Comparison of ENCODE assay signal across 8 cellular contexts in genomic region chr9:2016411-2017208, GRCh38. TPM values are rescaled to one million over a fixed set of nuclear protein-coding genes. Genes with fewer than 3 reads are reported as not detected.
A peak's percentile ranks its signal among the peaks of the same experiment; 100 is the strongest.
DNase-seq lines count a peak whose midpoint lies in the region; ATAC-seq and TF ChIP-seq lines count a peak whose summit lies in the region.

No MANE protein-coding gene starts in this region.

- no peaks in the 10 kb centered on the region for H3K27me3 ChIP-seq in SJCRH30
- H3K27me3 ChIP-seq in suprapubic skin, result no peaks in the 10 kb centered on the region

- peak; percentile 20 to 31 for TF ChIP-seq POLR2A in suprapubic skin (IDR thresholded peaks at IDR 0.05)

- CTCF ChIA-PET in activated naive CD4-positive, alpha-beta T cell treated with anti-CD3 and anti-CD28 coated beads, Interleukin-2, amount 10 ng/mL, durations not matched to agents 7 days and 5 days (lab: Charles Lee), result no interaction called here

- under 1% methylated on average over 62 of the region's 81 CpGs for WGBS in suprapubic skin

- peak overlapping the region; percentile 88 for H3K27ac ChIP-seq in SJCRH30
- H3K27ac ChIP-seq in suprapubic skin, result peak overlapping the region; percentile 99

- no peaks in the 10 kb centered on the region for H3K9me3 Mint-ChIP-seq in activated naive CD4-positive, alpha-beta T cell treated with anti-CD3 and anti-CD28 coated beads, Interleukin-2, amount 10 ng/mL, durations not matched to agents 7 days and 5 days

- DNase-seq in DMS 273 treated with DMSO at 0.1 percent for 48 hours (lab: John Stamatoyannopoulos, UW) (peak; percentile 24), HT1080 (ENCODE audit: low read depth) (peak; percentile 61), SJCRH30 (peak; percentile 52 to 65), glomerular visceral epithelial cell (ENCODE audit: extremely low spot score) (peak; percentile 81), occipital lobe (lab: John Stamatoyannopoulos, UW) (peak; percentile 80), suprapubic skin (ENCODE audit: low spot score in 2 of 2) (peak; percentile 92 to 94)
- peak; percentile 76 for DNase-seq in activated naive CD4-positive, alpha-beta T cell treated with anti-CD3 and anti-CD28 coated beads, Interleukin-2, amount 10 ng/mL, durations not matched to agents 7 days and 5 days

- no peak for TF ChIP-seq CTCF in suprapubic skin (IDR thresholded peaks at IDR 0.05)

- H3K4me3 ChIP-seq in SJCRH30, result peak overlapping the region; percentile 73
- H3K4me3 ChIP-seq in suprapubic skin, result peak overlapping the region; percentile 88

- H3K9me3 ChIP-seq in SJCRH30 (replicated peaks), result no peaks in the 10 kb centered on the region
- H3K9me3 ChIP-seq in suprapubic skin, result no peaks in the 10 kb centered on the region

- H3K4me1 Mint-ChIP-seq in activated naive CD4-positive, alpha-beta T cell treated with anti-CD3 and anti-CD28 coated beads, Interleukin-2, amount 10 ng/mL, durations not matched to agents 7 days and 5 days, result peaks cover 56% of the 10 kb centered on the region

- H3K36me3 ChIP-seq in SJCRH30 (no peaks in the 10 kb centered on the region), suprapubic skin (no peaks in the 10 kb centered on the region)

- ATAC-seq in HG03520 (IDR thresholded peaks at IDR 0.05; ENCODE audit: unreplicated experiment), result no peak

- no peak for TF ChIP-seq EP300 in suprapubic skin (IDR thresholded peaks at IDR 0.05)

- H3K27ac Mint-ChIP-seq in activated naive CD4-positive, alpha-beta T cell treated with anti-CD3 and anti-CD28 coated beads, Interleukin-2, amount 10 ng/mL, durations not matched to agents 7 days and 5 days, result peak overlapping the region; percentile 100

- 0 out of 2 replicates have a peak, but pooled peaks cover 2% of the 10 kb centered on the region for H3K4me1 ChIP-seq in SJCRH30
- peaks cover 46% of the 10 kb centered on the region for H3K4me1 ChIP-seq in suprapubic skin

- H3K27me3 Mint-ChIP-seq in activated naive CD4-positive, alpha-beta T cell treated with anti-CD3 and anti-CD28 coated beads, Interleukin-2, amount 10 ng/mL, durations not matched to agents 7 days and 5 days, result peaks cover 4% of the 10 kb centered on the region

- peak overlapping the region; percentile 100 for H3K4me3 Mint-ChIP-seq in activated naive CD4-positive, alpha-beta T cell treated with anti-CD3 and anti-CD28 coated beads, Interleukin-2, amount 10 ng/mL, durations not matched to agents 7 days and 5 days

- H3K36me3 Mint-ChIP-seq in activated naive CD4-positive, alpha-beta T cell treated with anti-CD3 and anti-CD28 coated beads, Interleukin-2, amount 10 ng/mL, durations not matched to agents 7 days and 5 days, result peaks cover 15% of the 10 kb centered on the region

RNA-seq across cellular contexts. Expression of gene SMARCA2, which starts 1.5 kb away (rescaled TPM):
- 26.8 and 32.6 TPM in 2 replicates for total RNA-seq in HT1080 (2014; rRNA removed; shearing (Covaris generic))
- 19.8 and 25.7 TPM in 2 replicates for polyA plus RNA-seq in HT1080 (2015; cell fraction: cytosol; rRNA removed)
- 46.2 and 50.6 TPM in 2 replicates for polyA plus RNA-seq in HT1080 (2015; cell fraction: nucleus; rRNA removed)
- total RNA-seq in SJCRH30 (2014; rRNA removed; shearing (Covaris generic)), result 45.1 and 64.7 TPM in 2 replicates
- total RNA-seq in occipital lobe (157 TPM), suprapubic skin (100 to 1,000 TPM in 3 of 4 donors, 10 to 100 TPM in 1; 88.9 to 236 (median 140) TPM)

Comparison
In these comparisons a context has a peak if more than half of its experiments do, and no peak if none do; other contexts are left out.
1. DNase-seq: peak in every context shown above with its lines; median percentile 93 in suprapubic skin; 81 in glomerular visceral epithelial cell; 80 in occipital lobe; 76 in activated naive CD4-positive, alpha-beta T cell treated with anti-CD3 and anti-CD28 coated beads, Interleukin-2, amount 10 ng/mL, durations not matched to agents 7 days and 5 days; 61 in HT1080; 58 in SJCRH30; 24 in DMS 273 treated with DMSO at 0.1 percent for 48 hours.